ENCODE assay signal across 1 cellular context in genomic region chr9:112581469-112582176, GRCh38.
TF ChIP-seq lines count a peak whose summit lies in the region.

No MANE protein-coding gene starts in this region.

TF ChIP-seq in HepG2, 621 proteins besides CTCF, POLR2A, EP300 and RAD21 (continued from another document):
- TF ChIP-seq ZNF12 (CRISPR knock-in tag; IDR thresholded peaks at IDR 0.05) (no peak), ARID5B (CRISPR knock-in tag; IDR thresholded peaks at IDR 0.05) (peak; percentile 51), JUND (CRISPR knock-in tag; IDR thresholded peaks at IDR 0.05) (no peak), ZNF878 (CRISPR knock-in tag; IDR thresholded peaks at IDR 0.05) (no peak), KMT2B (CRISPR knock-in tag; IDR thresholded peaks at IDR 0.05) (no peak), MIXL1 (CRISPR knock-in tag; IDR thresholded peaks at IDR 0.05) (peak; percentile 50; the same call in 1 of the 2 replicates), MLX (CRISPR knock-in tag; IDR thresholded peaks at IDR 0.05) (no peak), MAZ (IDR thresholded peaks at IDR 0.05; ENCODE audit: borderline replicate concordance, low read depth, low read length) (no peak), MAZ (CRISPR knock-in tag; IDR thresholded peaks at IDR 0.05; ENCODE audit: low read depth) (no peak), ZNF224 (CRISPR knock-in tag; IDR thresholded peaks at IDR 0.05) (no peak), ZNF766 (CRISPR knock-in tag; IDR thresholded peaks at IDR 0.05; ENCODE audit: borderline replicate concordance) (no peak), SOX6 (IDR thresholded peaks at IDR 0.05) (no peak), SOX6 (CRISPR knock-in tag; IDR thresholded peaks at IDR 0.05) (peak; percentile 27; the same call in 1 of the 2 replicates), ZMYM3 (CRISPR knock-in tag; IDR thresholded peaks at IDR 0.05) (0 out of 2 replicates have a peak, but pooled peaks have one; percentile 44), TEAD3 (CRISPR knock-in tag; optimal IDR thresholded peaks at IDR 0.05; ENCODE audit: borderline replicate concordance) (peak; percentile 16), CBX5 (CRISPR knock-in tag; IDR thresholded peaks at IDR 0.05; ENCODE audit: borderline replicate concordance) (no peak), SKIL (CRISPR knock-in tag; IDR thresholded peaks at IDR 0.05; ENCODE audit: borderline replicate concordance) (no peak), ESRRA (CRISPR knock-in tag; IDR thresholded peaks at IDR 0.05; ENCODE audit: low read depth) (peak; percentile 54; the same call in 1 of the 2 replicates), KLF15 (CRISPR knock-in tag; IDR thresholded peaks at IDR 0.05; ENCODE audit: borderline replicate concordance) (no peak), FUBP1 (CRISPR knock-in tag; IDR thresholded peaks at IDR 0.05; ENCODE audit: borderline replicate concordance) (no peak), GTF2F1 (IDR thresholded peaks at IDR 0.05; ENCODE audit: low read length) (no peak), THAP7 (CRISPR knock-in tag; IDR thresholded peaks at IDR 0.05) (no peak), CEBPB (IDR thresholded peaks at IDR 0.05; ENCODE audit: borderline replicate concordance, low read depth, low read length) (peak; percentile 56), ZHX1 (CRISPR knock-in tag; IDR thresholded peaks at IDR 0.05; ENCODE audit: low read depth) (no peak), PHF5A (CRISPR knock-in tag; IDR thresholded peaks at IDR 0.05; ENCODE audit: low read depth, unreplicated experiment) (no peak), PAF1 (CRISPR knock-in tag; IDR thresholded peaks at IDR 0.05) (no peak), ZNF713 (CRISPR knock-in tag; IDR thresholded peaks at IDR 0.05) (no peak), PHF21A (CRISPR knock-in tag; IDR thresholded peaks at IDR 0.05) (peak; percentile 48; the same call in 1 of the 2 replicates), ZNF644 (CRISPR knock-in tag; IDR thresholded peaks at IDR 0.05; ENCODE audit: low read depth) (0 out of 2 replicates have a peak, but pooled peaks have one; percentile 23), MEF2D (CRISPR knock-in tag; IDR thresholded peaks at IDR 0.05) (peak; percentile 65; the same call in 1 of the 2 replicates), BCLAF1 (IDR thresholded peaks at IDR 0.05) (no peak), NR0B2 (CRISPR knock-in tag; IDR thresholded peaks at IDR 0.05) (no peak), ETV6 (CRISPR knock-in tag; conservative IDR thresholded peaks at IDR 0.05) (peak; percentile 83; the same call in 1 of the 2 replicates), RARA (CRISPR knock-in tag; IDR thresholded peaks at IDR 0.05) (peak; percentile 27; the same call in 1 of the 2 replicates), HMGA1 (CRISPR knock-in tag; conservative IDR thresholded peaks at IDR 0.05) (no peak), PRDM15 (CRISPR knock-in tag; IDR thresholded peaks at IDR 0.05) (no peak), ETV5 (CRISPR knock-in tag; IDR thresholded peaks at IDR 0.05; ENCODE audit: borderline replicate concordance) (peak; percentile 53; the same call in 1 of the 2 replicates), SOX5 (CRISPR knock-in tag; IDR thresholded peaks at IDR 0.05; ENCODE audit: borderline replicate concordance) (peak; percentile 39; the same call in 1 of the 2 replicates), CERS6 (CRISPR knock-in tag; IDR thresholded peaks at IDR 0.05) (no peak), ATAD3A (CRISPR knock-in tag; IDR thresholded peaks at IDR 0.05) (no peak)
